ENCODE assay signal across 8 cellular contexts in genomic region chr2:242069938-242070395, GRCh38.
DNase-seq lines count a peak whose midpoint lies in the region; ATAC-seq and TF ChIP-seq lines count a peak whose summit lies in the region.
"Not testable (repeated sequence)": the region's sequence is repeated elsewhere in the genome, so short reads cannot be mapped to it uniquely, and the experiment has no call there.

No MANE protein-coding gene starts in this region.

- not testable (repeated sequence) for TF ChIP-seq CTCF in A673 (conservative IDR thresholded peaks at IDR 0.05; ENCODE audit: low read depth, low read length); RWPE1 (conservative IDR thresholded peaks at IDR 0.05; ENCODE audit: low read depth); body of pancreas (IDR thresholded peaks at IDR 0.05); epithelial cell of proximal tubule (conservative IDR thresholded peaks at IDR 0.05; ENCODE audit: low read depth, low read length); lung (IDR thresholded peaks at IDR 0.05; ENCODE audit: control extremely low read depth, extremely low read depth)

- not testable (repeated sequence) for BruUV-seq in A673 (replicated peaks; lab: Mats Ljungman, UMichigan)

- CTCF ChIA-PET in A673 (lab: Charles Lee); RWPE1 (lab: Yijun Ruan, JAX): not testable (repeated sequence)

- H3K9me3 ChIP-seq in A673 (ENCODE audit: low read depth, low read length, poor library complexity, severe bottlenecking); body of pancreas; lung (ENCODE audit: control insufficient read depth in 2 of 2, insufficient read depth in 1 of 2, low read length in 1 of 2); skeletal muscle satellite cell (replicated peaks; ENCODE audit: low read length): not testable (repeated sequence)

- DNase-seq in A673 (ENCODE audit: low spot score); RWPE1 (ENCODE audit: low spot score); Right ventricle myocardium inferior (ENCODE audit: missing footprints): not testable (repeated sequence)
- peak; percentile 76 for DNase-seq in HCEC 1CT
- peak; percentile 61 to 77 (median 70) for DNase-seq in body of pancreas
- peak; percentile 43 for DNase-seq in epithelial cell of proximal tubule (ENCODE audit: low read depth)
- DNase-seq in lung (ENCODE audit: low spot score): peak; percentile 29

- intact Hi-C loops in A673 (cut with micrococcal nuclease; ENCODE audit: unreplicated experiment); body of pancreas (cut with DNase I); Right ventricle myocardium inferior (cut with DNase I): not testable (repeated sequence)

- H3K27ac ChIP-seq in A673 (ENCODE audit: low read depth, low read length, poor library complexity, severe bottlenecking) (peak overlapping the region; percentile 37), RWPE1 (peak overlapping the region; percentile 90), body of pancreas (peak overlapping the region in 3 of 4 donors; percentile 59 to 82 (median 70))
- not testable (repeated sequence) for H3K27ac ChIP-seq in lung (ENCODE audit: low read depth in 1 of 2, low read length in 1 of 2)

- ATAC-seq in body of pancreas (peak; percentile 95), Right ventricle myocardium inferior (peak; percentile 26), lung (ENCODE audit: insufficient read depth, low FRiP score) (peak; percentile 84)

- H3K4me3 ChIP-seq in A673 (ENCODE audit: low read depth, low read length, poor library complexity, severe bottlenecking); body of pancreas; epithelial cell of proximal tubule (ENCODE audit: low read depth, low read length); lung; skeletal muscle satellite cell (ENCODE audit: low read length): not testable (repeated sequence)

- H3K4me1 ChIP-seq in A673 (ENCODE audit: insufficient read depth, low read length, poor library complexity, severe bottlenecking); lung (ENCODE audit: control insufficient read depth in 2 of 2, insufficient read depth in 2 of 2, low read length in 2 of 2); skeletal muscle satellite cell (ENCODE audit: control insufficient read depth, insufficient read depth, low read length): not testable (repeated sequence)
- H3K4me1 ChIP-seq in body of pancreas: peaks cover 21% of the 10 kb centered on the region

- WGBS in body of pancreas, 2 donors: 13 to 14% methylated on average over 12 of the region's 12 CpGs
- 48 to 74% methylated on average over 10 to 11 of the region's 12 CpGs for WGBS in lung, 2 donors

- not testable (repeated sequence) for H3K27me3 ChIP-seq in A673 (replicated peaks; ENCODE audit: insufficient read depth, low read depth, low read length, poor library complexity); body of pancreas; lung (ENCODE audit: control insufficient read depth, insufficient read depth)
- peaks cover 11% of the 10 kb centered on the region for H3K27me3 ChIP-seq in skeletal muscle satellite cell (ENCODE audit: control insufficient read depth, insufficient read depth, low read length)

- POLR2A ChIA-PET in A673 (lab: Charles Lee; ENCODE audit: low non-redundant PET); RWPE1 (lab: Yijun Ruan, JAX; ENCODE audit: low non-redundant PET): not testable (repeated sequence)

- TF ChIP-seq POLR2A in body of pancreas (IDR thresholded peaks at IDR 0.05): not testable (repeated sequence)

- peak overlapping the region; percentile 59 for H3K4me2 ChIP-seq in skeletal muscle satellite cell (ENCODE audit: low read length)

- H3K9ac ChIP-seq in skeletal muscle satellite cell (ENCODE audit: low read depth, low read length): not testable (repeated sequence)

- H3K36me3 ChIP-seq in A673 (ENCODE audit: insufficient read depth, low read length, poor library complexity, severe bottlenecking); body of pancreas (replicated peaks in 1 of 2; ENCODE audit: insufficient read depth in 1 of 2, low read depth in 2 of 2); lung (ENCODE audit: control insufficient read depth in 2 of 2, insufficient read depth in 2 of 2, low read length in 2 of 2); skeletal muscle satellite cell (ENCODE audit: insufficient read depth, low read length): not testable (repeated sequence)

Comparison
In these comparisons a context has a peak if more than half of its experiments do, and no peak if none do; other contexts are left out.
1. ATAC-seq: peak in every context shown above with its lines; median percentile 95 in body of pancreas; 84 in lung; 26 in Right ventricle myocardium inferior.